8 cellular contexts compared by ENCODE assay signal in the genomic region with DNA sequence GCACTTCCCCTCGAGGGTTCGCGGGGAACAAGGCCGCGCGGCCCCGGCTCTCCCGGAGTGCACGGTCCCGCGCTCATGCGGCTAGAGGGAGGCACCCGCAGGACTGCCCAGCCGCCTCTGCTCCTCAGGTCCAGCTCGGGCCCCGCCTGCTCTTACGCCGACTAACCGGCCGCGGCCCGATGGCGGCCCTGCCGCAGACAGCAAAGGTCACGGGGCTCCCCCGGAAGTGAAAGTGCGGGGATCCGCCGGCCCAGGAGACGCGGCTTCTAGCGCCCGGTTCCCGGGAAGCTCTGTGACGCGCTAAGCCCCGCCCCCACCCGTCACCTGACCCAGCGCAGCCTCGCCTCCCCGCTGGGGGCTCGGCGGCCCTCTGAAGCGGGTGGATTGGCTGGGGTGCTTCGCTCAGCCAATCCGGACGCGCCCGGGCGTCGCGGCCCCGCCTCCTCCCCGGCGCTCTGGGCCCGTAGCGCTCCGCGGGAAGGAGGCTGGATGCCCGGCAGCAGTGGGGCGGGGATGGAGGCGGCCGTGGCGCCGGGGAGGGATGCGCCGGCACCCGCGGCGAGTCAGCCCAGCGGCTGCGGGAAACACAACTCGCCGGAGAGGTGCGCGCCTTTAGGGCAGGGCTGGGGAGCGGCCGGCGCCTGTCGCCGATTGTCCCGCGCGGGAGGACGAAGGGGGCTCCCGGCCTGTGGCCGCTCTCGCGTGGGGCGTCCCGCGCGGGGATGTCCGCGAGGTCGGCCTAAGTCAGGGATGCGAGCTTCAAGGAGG. TPM values are rescaled to one million over a fixed set of nuclear protein-coding genes. Genes with fewer than 3 reads are reported as not detected.
DNase-seq lines count a peak whose midpoint lies in the region; ATAC-seq and TF ChIP-seq lines count a peak whose summit lies in the region.

A gene with protein sequence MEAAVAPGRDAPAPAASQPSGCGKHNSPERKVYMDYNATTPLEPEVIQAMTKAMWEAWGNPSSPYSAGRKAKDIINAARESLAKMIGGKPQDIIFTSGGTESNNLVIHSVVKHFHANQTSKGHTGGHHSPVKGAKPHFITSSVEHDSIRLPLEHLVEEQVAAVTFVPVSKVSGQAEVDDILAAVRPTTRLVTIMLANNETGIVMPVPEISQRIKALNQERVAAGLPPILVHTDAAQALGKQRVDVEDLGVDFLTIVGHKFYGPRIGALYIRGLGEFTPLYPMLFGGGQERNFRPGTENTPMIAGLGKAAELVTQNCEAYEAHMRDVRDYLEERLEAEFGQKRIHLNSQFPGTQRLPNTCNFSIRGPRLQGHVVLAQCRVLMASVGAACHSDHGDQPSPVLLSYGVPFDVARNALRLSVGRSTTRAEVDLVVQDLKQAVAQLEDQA (plus strand): TSS at position 460 of the 768 bp plus-strand sequence. CDS start 54 bp downstream, at position 514.

- H3K4me3 Mint-ChIP-seq in activated naive CD4-positive, alpha-beta T cell treated with anti-CD3 and anti-CD28 coated beads for 36 hours, result peak within 1 kb of the TSS; percentile 90

- H3K27me3 ChIP-seq in gastroesophageal sphincter (no peaks in the 10 kb centered on the region), suprapubic skin (peaks cover 4% of the 10 kb centered on the region)

- ATAC-seq in gastroesophageal sphincter, result peak; percentile 99

- intact Hi-C loops in activated naive CD4-positive, alpha-beta T cell treated with anti-CD3 and anti-CD28 coated beads for 36 hours (cut with micrococcal nuclease), result loop anchor here (1.0 to 5.0 kb wide), 9 partner anchors 62 to 388 kb away; a partner anchor contains a TSS

- peaks cover 3% of the 10 kb centered on the region for H3K27me3 Mint-ChIP-seq in activated naive CD4-positive, alpha-beta T cell treated with anti-CD3 and anti-CD28 coated beads for 36 hours (ENCODE audit: low read depth)

- 0% methylated on average over 5 to 7 of the region's 97 CpGs for WGBS in gastroesophageal sphincter (ENCODE audit: low coverage in 1 of 2), 2 donors
- WGBS in suprapubic skin, result 0% methylated on average over 32 of the region's 97 CpGs

- H3K36me3 ChIP-seq in gastroesophageal sphincter (peaks cover 0 to 13% of the 10 kb centered on the region in 2 donors), suprapubic skin (no peaks in the 10 kb centered on the region)

- TF ChIP-seq EP300 in gastroesophageal sphincter (IDR thresholded peaks at IDR 0.05) (no peak), suprapubic skin (IDR thresholded peaks at IDR 0.05) (no peak)

- H3K4me1 ChIP-seq in gastroesophageal sphincter, result peaks cover 0 to 28% (median 4%) of the 10 kb centered on the region in 3 donors
- H3K4me1 ChIP-seq in suprapubic skin, result peaks cover 18% of the 10 kb centered on the region

- H3K27ac Mint-ChIP-seq in activated naive CD4-positive, alpha-beta T cell treated with anti-CD3 and anti-CD28 coated beads for 36 hours, result peak within 1 kb of the TSS; percentile 87

- H3K4me3 ChIP-seq in gastroesophageal sphincter (peak within 1 kb of the TSS; percentile 47 to 93), suprapubic skin (peak within 1 kb of the TSS; percentile 81)

- TF ChIP-seq POLR2A in gastroesophageal sphincter (IDR thresholded peaks at IDR 0.05), result peak; percentile 81 to 85
- TF ChIP-seq POLR2A in suprapubic skin (IDR thresholded peaks at IDR 0.05), result peak in 1 of 2 donors; percentile 66

- H3K4me1 Mint-ChIP-seq in activated naive CD4-positive, alpha-beta T cell treated with anti-CD3 and anti-CD28 coated beads for 36 hours (ENCODE audit: low read depth), result peaks cover 48% of the 10 kb centered on the region

- DNase-seq in GF-D8 (lab: John Stamatoyannopoulos, UW) (peak; percentile 85), HEK293T (ENCODE audit: extremely low spot score) (peak; percentile 96), NAMALWA (ENCODE audit: low spot score) (peak; percentile 94), SK-N-DZ (ENCODE audit: low spot score) (peak; percentile 96), non-pigmented ciliary epithelial cell (ENCODE audit: low read depth) (peak; percentile 78), suprapubic skin (ENCODE audit: low spot score in 2 of 2) (peak; percentile 98)
- DNase-seq in activated naive CD4-positive, alpha-beta T cell treated with anti-CD3 and anti-CD28 coated beads for 36 hours, result peak; percentile 99

- no peaks in the 10 kb centered on the region for H3K9me3 ChIP-seq in gastroesophageal sphincter
- no peaks in the 10 kb centered on the region for H3K9me3 ChIP-seq in suprapubic skin

- POLR2A ChIA-PET in HEK293T (lab: Yijun Ruan, JAX), result interaction anchor here (0.6 to 2.0 kb wide), 16 partner anchors 14 to 202 kb away, joined by 3 to 8 read pairs (median 4); no protein-coding TSS in a partner anchor

- H3K9me3 Mint-ChIP-seq in activated naive CD4-positive, alpha-beta T cell treated with anti-CD3 and anti-CD28 coated beads for 36 hours, result no peaks in the 10 kb centered on the region

- peaks cover 18% of the 10 kb centered on the region for H3K36me3 Mint-ChIP-seq in activated naive CD4-positive, alpha-beta T cell treated with anti-CD3 and anti-CD28 coated beads for 36 hours (ENCODE audit: low read depth)

- peak within 1 kb of the TSS; percentile 39 to 94 (median 92) for H3K27ac ChIP-seq in gastroesophageal sphincter
- H3K27ac ChIP-seq in suprapubic skin, result peak within 1 kb of the TSS; percentile 81

- peak in 1 of 4 experiments; percentile 18 for TF ChIP-seq CTCF in gastroesophageal sphincter (IDR thresholded peaks at IDR 0.05)
- no peak for TF ChIP-seq CTCF in suprapubic skin (IDR thresholded peaks at IDR 0.05)

- CTCF ChIA-PET in HEK293T (lab: Yijun Ruan, JAX), result no interaction called here
- CTCF ChIA-PET in activated naive CD4-positive, alpha-beta T cell treated with anti-CD3 and anti-CD28 coated beads for 36 hours (lab: Charles Lee), result no interaction called here

TF ChIP-seq in HEK293T, 16 proteins besides CTCF, POLR2A, EP300 and RAD21:
- no peak for TF ChIP-seq FOXM1 (IDR thresholded peaks at IDR 0.05; ENCODE audit: borderline replicate concordance)
- peak; percentile 67; the same call in 1 of the 2 replicates for TF ChIP-seq ELF4 (IDR thresholded peaks at IDR 0.05)
- TF ChIP-seq TARDBP (IDR thresholded peaks at IDR 0.05), result peak; percentile 88; the same call in 1 of the 2 replicates
- no peak for TF ChIP-seq FOXK2 (IDR thresholded peaks at IDR 0.05)
- TF ChIP-seq BHLHE40 (IDR thresholded peaks at IDR 0.05; ENCODE audit: borderline replicate concordance), result no peak
- no peak for TF ChIP-seq SP1 (IDR thresholded peaks at IDR 0.05)
- TF ChIP-seq ARNT (IDR thresholded peaks at IDR 0.05), result no peak
- TF ChIP-seq ZNF384 (IDR thresholded peaks at IDR 0.05), result no peak
- TF ChIP-seq CTBP1 (IDR thresholded peaks at IDR 0.05; ENCODE audit: borderline replicate concordance), result no peak
- no peak for TF ChIP-seq SUZ12 (IDR thresholded peaks at IDR 0.05)
- TF ChIP-seq LEF1 (IDR thresholded peaks at IDR 0.05; ENCODE audit: borderline replicate concordance), result no peak
- TF ChIP-seq L3MBTL2 (conservative IDR thresholded peaks at IDR 0.05), result peak; percentile 75; the same call in 1 of the 2 replicates
- TF ChIP-seq, protein P1, sequence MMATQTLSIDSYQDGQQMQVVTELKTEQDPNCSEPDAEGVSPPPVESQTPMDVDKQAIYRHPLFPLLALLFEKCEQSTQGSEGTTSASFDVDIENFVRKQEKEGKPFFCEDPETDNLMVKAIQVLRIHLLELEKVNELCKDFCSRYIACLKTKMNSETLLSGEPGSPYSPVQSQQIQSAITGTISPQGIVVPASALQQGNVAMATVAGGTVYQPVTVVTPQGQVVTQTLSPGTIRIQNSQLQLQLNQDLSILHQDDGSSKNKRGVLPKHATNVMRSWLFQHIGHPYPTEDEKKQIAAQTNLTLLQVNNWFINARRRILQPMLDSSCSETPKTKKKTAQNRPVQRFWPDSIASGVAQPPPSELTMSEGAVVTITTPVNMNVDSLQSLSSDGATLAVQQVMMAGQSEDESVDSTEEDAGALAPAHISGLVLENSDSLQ (IDR thresholded peaks at IDR 0.05), result no peak
- TF ChIP-seq FOXA1 (IDR thresholded peaks at IDR 0.05), result no peak
- no peak for TF ChIP-seq NFRKB (IDR thresholded peaks at IDR 0.05)
- peak; percentile 94; the same call in 1 of the 2 replicates for TF ChIP-seq HDGF (IDR thresholded peaks at IDR 0.05; ENCODE audit: borderline replicate concordance)
TF ChIP-seq in HEK293T: peak in this region for 4.

RNA-seq across cellular contexts. Expression of the gene that starts here (rescaled TPM):
- 78.3 and 103 TPM in 2 replicates for polyA plus RNA-seq in SK-N-DZ (2014; cell fraction: cytosol; rRNA removed)
- 76.2 and 101 TPM in 2 replicates for polyA plus RNA-seq in SK-N-DZ (2014; cell fraction: nucleus; rRNA removed)
- total RNA-seq in activated naive CD4-positive, alpha-beta T cell treated with anti-CD3 and anti-CD28 coated beads for 36 hours, result 10 to 100 TPM; 46.4 to 46.7 TPM
- total RNA-seq in gastroesophageal sphincter (10 to 100 TPM; 14.2 to 23.2 (median 16.5) TPM), suprapubic skin (10 to 100 TPM in 2 of 4 donors, 1 to 10 TPM in 2; 5.5 to 14.5 (median 9.6) TPM)

Comparison
In these comparisons a context has a peak if more than half of its experiments do, and no peak if none do; other contexts are left out.
1. Peak in every context shown above with its lines: DNase-seq, ATAC-seq, H3K4me3 ChIP-seq and H3K27ac ChIP-seq.